In genomic region chr7:111075498-111075897, GRCh38 we compare ENCODE assay signal across 17 cellular contexts. TPM values are rescaled to one million over a fixed set of nuclear protein-coding genes. Genes with fewer than 3 reads are reported as not detected.
DNase-seq lines count a peak whose midpoint lies in the region; ATAC-seq and TF ChIP-seq lines count a peak whose summit lies in the region.
"Had no signal": no experiment of that assay in that cellular context is flagged by ENCODE, and none has a peak within 500 bp of the region (broad histone marks: within the 10 kb centered on the region; RNA-seq: fewer than 3 reads in every experiment).

No MANE protein-coding gene starts in this region.

- H3K27me3 Mint-ChIP-seq in activated naive CD4-positive, alpha-beta T cell treated with anti-CD3 and anti-CD28 coated beads, Interleukin-2, amount 10 ng/mL, durations not matched to agents 7 days and 5 days = no peaks in the 10 kb centered on the region
- no peaks in the 10 kb centered on the region for H3K27me3 Mint-ChIP-seq in activated CD4-positive, alpha-beta memory T cell treated with anti-CD3 and anti-CD28 coated beads for 36 hours
- H3K27me3 Mint-ChIP-seq in activated T-helper 17 cell treated with anti-CD3 and anti-CD28 coated beads, Interleukin-2, amount 50 U/mL, for 72 hours = no peaks in the 10 kb centered on the region
- peaks cover 2% of the 10 kb centered on the region for H3K27me3 Mint-ChIP-seq in nephron progenitor cell (ENCODE audit: low read depth, poor library complexity)
- H3K27me3 Mint-ChIP-seq: CD4-positive, CD25-positive, alpha-beta regulatory T cell had no signal

- ATAC-seq in activated T-helper 17 cell treated with anti-CD3 and anti-CD28 coated beads, Interleukin-2, amount 50 U/mL, for 72 hours (replicated peaks) = no peak
- ATAC-seq in GM19324 (IDR thresholded peaks at IDR 0.05; ENCODE audit: low FRiP score, unreplicated experiment) = no peak

- no peak for TF ChIP-seq CTCF in nephron progenitor cell (IDR thresholded peaks at IDR 0.05)

- peaks cover 12% of the 10 kb centered on the region for H3K9me3 Mint-ChIP-seq in activated naive CD4-positive, alpha-beta T cell treated with anti-CD3 and anti-CD28 coated beads, Interleukin-2, amount 10 ng/mL, durations not matched to agents 7 days and 5 days
- H3K9me3 Mint-ChIP-seq in activated CD4-positive, alpha-beta memory T cell treated with anti-CD3 and anti-CD28 coated beads for 36 hours = no peaks in the 10 kb centered on the region
- no peaks in the 10 kb centered on the region for H3K9me3 Mint-ChIP-seq in activated T-helper 17 cell treated with anti-CD3 and anti-CD28 coated beads, Interleukin-2, amount 50 U/mL, for 72 hours
- no peaks in the 10 kb centered on the region for H3K9me3 Mint-ChIP-seq in nephron progenitor cell
- H3K9me3 Mint-ChIP-seq: CD4-positive, CD25-positive, alpha-beta regulatory T cell had no signal

- POLR2A ChIA-PET in activated CD4-positive, alpha-beta memory T cell treated with anti-CD3 and anti-CD28 coated beads for 36 hours (lab: Charles Lee) = interaction anchor here (0.7 to 1.8 kb wide), 3 partner anchors 11 to 50 kb away, joined by 4 to 5 read pairs (median 5); no protein-coding TSS in a partner anchor

- no peak overlapping the region for H3K4me3 Mint-ChIP-seq in activated naive CD4-positive, alpha-beta T cell treated with anti-CD3 and anti-CD28 coated beads, Interleukin-2, amount 10 ng/mL, durations not matched to agents 7 days and 5 days
- no peak overlapping the region for H3K4me3 Mint-ChIP-seq in activated CD4-positive, alpha-beta memory T cell treated with anti-CD3 and anti-CD28 coated beads for 36 hours
- peak overlapping the region; percentile 51 for H3K4me3 Mint-ChIP-seq in activated T-helper 17 cell treated with anti-CD3 and anti-CD28 coated beads, Interleukin-2, amount 50 U/mL, for 72 hours
- no peak overlapping the region for H3K4me3 Mint-ChIP-seq in nephron progenitor cell
- H3K4me3 Mint-ChIP-seq: CD4-positive, CD25-positive, alpha-beta regulatory T cell had no signal

- DNase-seq in activated naive CD4-positive, alpha-beta T cell treated with anti-CD3 and anti-CD28 coated beads, Interleukin-2, amount 10 ng/mL, durations not matched to agents 7 days and 5 days = no peak
- DNase-seq in activated naive CD4-positive, alpha-beta T cell treated with anti-CD3 and anti-CD28 coated beads, Interleukin-2, amount 50 U/mL, for 16 hours = no peak
- no peak for DNase-seq in activated CD4-positive, alpha-beta memory T cell treated with anti-CD3 and anti-CD28 coated beads for 36 hours
- DNase-seq in nephron progenitor cell (no peak), middle frontal gyrus (ENCODE audit: extremely low spot score, low spot score) (no peak)
- DNase-seq: CD4-positive, CD25-positive, alpha-beta regulatory T cell; DMS53; Karpas-422; MM.1S; NCI-H1105; NCI-H187; NCI-H2171 treated with DMSO at 0.1 percent for 48 hours; NCI-H774; PC-9 had no signal

- intact Hi-C loops in activated CD4-positive, alpha-beta memory T cell treated with anti-CD3 and anti-CD28 coated beads for 36 hours (cut with micrococcal nuclease) = no loop called here

- peaks cover 67% of the 10 kb centered on the region for H3K4me1 Mint-ChIP-seq in activated naive CD4-positive, alpha-beta T cell treated with anti-CD3 and anti-CD28 coated beads, Interleukin-2, amount 10 ng/mL, durations not matched to agents 7 days and 5 days
- H3K4me1 Mint-ChIP-seq in activated CD4-positive, alpha-beta memory T cell treated with anti-CD3 and anti-CD28 coated beads for 36 hours (ENCODE audit: low read depth) = peaks cover 48% of the 10 kb centered on the region
- peaks cover 49% of the 10 kb centered on the region for H3K4me1 Mint-ChIP-seq in activated T-helper 17 cell treated with anti-CD3 and anti-CD28 coated beads, Interleukin-2, amount 50 U/mL, for 72 hours
- H3K4me1 Mint-ChIP-seq in nephron progenitor cell = peaks cover 4% of the 10 kb centered on the region

- peaks cover 28% of the 10 kb centered on the region for H3K36me3 Mint-ChIP-seq in activated naive CD4-positive, alpha-beta T cell treated with anti-CD3 and anti-CD28 coated beads, Interleukin-2, amount 10 ng/mL, durations not matched to agents 7 days and 5 days
- H3K36me3 Mint-ChIP-seq in activated CD4-positive, alpha-beta memory T cell treated with anti-CD3 and anti-CD28 coated beads for 36 hours = no peaks in the 10 kb centered on the region
- no peaks in the 10 kb centered on the region for H3K36me3 Mint-ChIP-seq in activated T-helper 17 cell treated with anti-CD3 and anti-CD28 coated beads, Interleukin-2, amount 50 U/mL, for 72 hours (ENCODE audit: low read depth)
- H3K36me3 Mint-ChIP-seq in nephron progenitor cell (ENCODE audit: low read depth) = no peaks in the 10 kb centered on the region
- H3K36me3 Mint-ChIP-seq: CD4-positive, CD25-positive, alpha-beta regulatory T cell had no signal

- CTCF ChIA-PET in activated naive CD4-positive, alpha-beta T cell treated with anti-CD3 and anti-CD28 coated beads, Interleukin-2, amount 10 ng/mL, durations not matched to agents 7 days and 5 days (lab: Charles Lee) = interaction anchor here (1.6 to 2.2 kb wide), 2 partner anchors 15 to 26 kb away, joined by 5 read pairs; no protein-coding TSS in a partner anchor
- CTCF ChIA-PET in activated CD4-positive, alpha-beta memory T cell treated with anti-CD3 and anti-CD28 coated beads for 36 hours (lab: Charles Lee) = interaction anchor here (1.3 kb wide), 1 partner anchor 17 kb away, joined by 6 read pairs; no protein-coding TSS in a partner anchor

- H3K27ac Mint-ChIP-seq in activated naive CD4-positive, alpha-beta T cell treated with anti-CD3 and anti-CD28 coated beads, Interleukin-2, amount 10 ng/mL, durations not matched to agents 7 days and 5 days = peak overlapping the region; percentile 17
- H3K27ac Mint-ChIP-seq in activated CD4-positive, alpha-beta memory T cell treated with anti-CD3 and anti-CD28 coated beads for 36 hours = peak overlapping the region; percentile 11
- peak overlapping the region; percentile 76 for H3K27ac Mint-ChIP-seq in activated T-helper 17 cell treated with anti-CD3 and anti-CD28 coated beads, Interleukin-2, amount 50 U/mL, for 72 hours
- H3K27ac Mint-ChIP-seq in nephron progenitor cell = peak overlapping the region; percentile 8

RNA-seq across cellular contexts. Expression of gene LRRN3, which starts 15.4 kb away (rescaled TPM):
- 1 to 10 TPM; 4.0 to 4.4 TPM for total RNA-seq in activated CD4-positive, alpha-beta memory T cell treated with anti-CD3 and anti-CD28 coated beads for 36 hours
- 10 to 100 TPM in 1 of 2 donors, 1 to 10 TPM in 1; 9.6 to 30.4 TPM for total RNA-seq in activated T-helper 17 cell treated with anti-CD3 and anti-CD28 coated beads, Interleukin-2, amount 50 U/mL, for 72 hours
- total RNA-seq: NCI-H460, PC-9 had no signal

Comparison
In these comparisons a context has a peak if more than half of its experiments do, and no peak if none do; other contexts are left out.
1. H3K27ac Mint-ChIP-seq: peak in every context shown above with its lines; median percentile 76 in activated T-helper 17 cell treated with anti-CD3 and anti-CD28 coated beads, Interleukin-2, amount 50 U/mL, for 72 hours; 17 in activated naive CD4-positive, alpha-beta T cell treated with anti-CD3 and anti-CD28 coated beads, Interleukin-2, amount 10 ng/mL, durations not matched to agents 7 days and 5 days; 11 in activated CD4-positive, alpha-beta memory T cell treated with anti-CD3 and anti-CD28 coated beads for 36 hours; 8 in nephron progenitor cell.